Comparison of ENCODE assay signal across 8 cellular contexts in genomic region chr12:25868193-25868592, GRCh38.
"Had no signal": no experiment of that assay in that cellular context is flagged by ENCODE, and none has a peak within 500 bp of the region (broad histone marks: within the 10 kb centered on the region; RNA-seq: fewer than 3 reads in every experiment).

No MANE protein-coding gene starts in this region.

- FAIRE-seq: G401.6, GM12878, GM12891, GM12892, GM18507, GM19239 had no signal

- DNase-seq: GDM1, GF-D8 had no signal

- H3K4me3 ChIP-seq: GM12878 had no signal
